26 cellular contexts compared by ENCODE assay signal in the genomic region with DNA sequence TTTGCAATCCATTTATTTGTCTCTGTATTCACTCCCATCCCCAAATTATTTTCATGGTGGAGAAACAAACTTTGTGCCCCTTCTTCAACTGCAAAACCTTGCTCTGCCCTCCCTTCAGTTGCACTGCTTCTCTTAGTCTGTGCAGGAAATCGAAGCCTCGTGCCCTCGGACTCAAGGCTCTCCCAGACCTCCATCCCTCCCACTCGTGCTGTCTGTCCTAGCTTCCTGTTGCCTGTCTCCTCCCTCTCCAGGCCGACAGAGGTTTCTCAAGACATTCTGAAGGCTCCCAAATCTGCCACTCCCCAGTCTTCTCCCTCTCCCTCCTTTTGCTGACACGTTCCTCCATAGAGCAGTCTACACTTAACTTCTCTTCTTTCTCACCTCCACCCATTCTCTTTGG.
"Had no signal": no experiment of that assay in that cellular context is flagged by ENCODE, and none has a peak within 500 bp of the region (broad histone marks: within the 10 kb centered on the region; RNA-seq: fewer than 3 reads in every experiment).

No MANE protein-coding gene starts in this region.

- H3K27me3 ChIP-seq: cardiac muscle cell, Peyer's patch had no signal

- H3K9me3 ChIP-seq: Peyer's patch, SJSA1 had no signal

- H3K27ac ChIP-seq: brain microvascular endothelial cell, Peyer's patch, RWPE1, SJSA1 had no signal

- H3K4me1 ChIP-seq: Peyer's patch, SJSA1 had no signal

- H3K36me3 ChIP-seq: brain microvascular endothelial cell, cardiac muscle cell, Peyer's patch, SJSA1 had no signal

- H3K4me3 ChIP-seq: cardiac muscle cell, Peyer's patch, SJSA1 had no signal

- DNase-seq: activated CD4-positive, alpha-beta memory T cell treated with anti-CD3 and anti-CD28 coated beads, Interleukin-2, amount 10 ng/mL, durations not matched to agents 7 days and 5 days; activated CD4-positive, alpha-beta T cell treated with anti-CD3 and anti-CD28 coated beads, Interleukin-2, amount 10 ng/mL, durations not matched to agents 7 days and 5 days; activated CD4-positive, CD25-positive, alpha-beta regulatory T cell; activated gamma-delta T cell; activated naive CD4-positive, alpha-beta T cell treated with anti-CD3 and anti-CD28 coated beads for 36 hours; activated naive CD8-positive, alpha-beta T cell treated with anti-CD3 and anti-CD28 coated beads for 36 hours; activated T-cell treated with anti-CD3 and anti-CD28 coated beads for 4 hours; activated T-cell treated with anti-CD3 and anti-CD28 coated beads, Interleukin-2, amount 50 U/mL, for 48 hours; brain microvascular endothelial cell; MM.1S; NCI-H1092; NCI-H1417 treated with DMSO at 0.1 percent for 48 hours; NCI-H1694; NCI-H2029; NCI-H2107; NCI-H2171 treated with DMSO at 0.1 percent for 48 hours; NCI-H226; NCI-H526 treated with DMSO at 0.1 percent for 48 hours; NCI-H82; Peyer's patch; Right ventricle myocardium superior; T-helper 17 cell; T-helper 9 cell had no signal
